In the genomic region with DNA sequence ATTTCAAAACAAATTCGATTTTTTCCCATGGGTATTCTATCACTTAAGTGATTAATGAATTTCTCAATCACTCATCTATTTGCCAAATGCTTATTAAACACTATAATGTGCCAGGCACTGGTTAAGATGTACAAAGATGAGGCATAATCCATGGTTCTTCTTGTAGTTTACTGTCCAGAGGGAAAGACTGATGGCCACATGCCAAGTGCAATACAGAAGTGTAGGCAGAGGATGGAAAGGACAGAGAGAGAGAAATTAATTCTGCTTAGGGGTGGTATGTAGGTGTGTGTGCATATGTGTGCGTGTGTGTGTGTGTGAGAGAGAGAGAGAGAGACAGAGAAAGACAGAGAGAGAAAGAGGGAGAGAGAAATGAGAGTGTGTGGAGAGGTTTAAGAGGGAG, we compare ENCODE assay signal across 20 cellular contexts.
"Had no signal": no experiment of that assay in that cellular context is flagged by ENCODE, and none has a peak within 500 bp of the region (broad histone marks: within the 10 kb centered on the region; RNA-seq: fewer than 3 reads in every experiment).

No MANE protein-coding gene starts in this region.

- H3K4me1 Mint-ChIP-seq: activated CD4-positive, alpha-beta T cell treated with anti-CD3 and anti-CD28 coated beads, Interleukin-2, amount 10 ng/mL, durations not matched to agents 7 days and 5 days had no signal

- H3K9me3 Mint-ChIP-seq: activated CD4-positive, alpha-beta T cell treated with anti-CD3 and anti-CD28 coated beads, Interleukin-2, amount 10 ng/mL, durations not matched to agents 7 days and 5 days; activated naive CD4-positive, alpha-beta T cell treated with anti-CD3 and anti-CD28 coated beads for 36 hours; activated T-cell treated with anti-CD3 and anti-CD28 coated beads, Interleukin-2, amount 50 U/mL, for 24 hours; dendritic cell treated with granulocyte-macrophage colony-stimulating factor and Interleukin-4, amounts not matched to agents 40 ng/mL and 50 ng/mL, for 4 days; stimulated activated naive CD8-positive, alpha-beta T cell treated with anti-CD3 and anti-CD28 coated beads, Interleukin-15, Interleukin-2, amounts not matched to agents 100 ng/mL and 50 ng/mL, for 24 hours had no signal

- DNase-seq: activated CD4-positive, alpha-beta T cell treated with anti-CD3 and anti-CD28 coated beads, Interleukin-2, amount 10 ng/mL, durations not matched to agents 7 days and 5 days; activated CD8-positive, alpha-beta T cell treated with anti-CD3 and anti-CD28 coated beads, Interleukin-2, amount 10 ng/mL, durations not matched to agents 7 days and 5 days; activated naive CD4-positive, alpha-beta T cell treated with anti-CD3 and anti-CD28 coated beads for 36 hours; activated T-cell treated with anti-CD3 and anti-CD28 coated beads, Interleukin-2, amount 50 U/mL, for 24 hours; aorta; brain microvascular endothelial cell; effector memory CD4-positive, alpha-beta T cell; gastrocnemius medialis; head of caudate nucleus; midbrain; transverse colon; uterus had no signal

- H3K9me3 ChIP-seq: esophagus muscularis mucosa, gastrocnemius medialis, suprapubic skin, transverse colon, uterus had no signal

- H3K4me3 Mint-ChIP-seq: activated CD4-positive, alpha-beta T cell treated with anti-CD3 and anti-CD28 coated beads, Interleukin-2, amount 10 ng/mL, durations not matched to agents 7 days and 5 days; activated CD8-positive, alpha-beta T cell treated with anti-CD3 and anti-CD28 coated beads, Interleukin-2, amount 10 ng/mL, durations not matched to agents 7 days and 5 days; activated naive CD4-positive, alpha-beta T cell treated with anti-CD3 and anti-CD28 coated beads for 36 hours; activated T-cell treated with anti-CD3 and anti-CD28 coated beads, Interleukin-2, amount 50 U/mL, for 24 hours; dendritic cell treated with granulocyte-macrophage colony-stimulating factor and Interleukin-4, amounts not matched to agents 40 ng/mL and 50 ng/mL, for 4 days; stimulated activated naive CD8-positive, alpha-beta T cell treated with anti-CD3 and anti-CD28 coated beads, Interleukin-15, Interleukin-2, amounts not matched to agents 100 ng/mL and 50 ng/mL, for 24 hours had no signal

- H3K27ac Mint-ChIP-seq: activated CD4-positive, alpha-beta T cell treated with anti-CD3 and anti-CD28 coated beads, Interleukin-2, amount 10 ng/mL, durations not matched to agents 7 days and 5 days; activated CD8-positive, alpha-beta T cell treated with anti-CD3 and anti-CD28 coated beads, Interleukin-2, amount 10 ng/mL, durations not matched to agents 7 days and 5 days; activated naive CD4-positive, alpha-beta T cell treated with anti-CD3 and anti-CD28 coated beads for 36 hours; activated T-cell treated with anti-CD3 and anti-CD28 coated beads, Interleukin-2, amount 50 U/mL, for 24 hours; dendritic cell treated with granulocyte-macrophage colony-stimulating factor and Interleukin-4, amounts not matched to agents 40 ng/mL and 50 ng/mL, for 4 days; progenitor cell of endocrine pancreas; stimulated activated naive CD8-positive, alpha-beta T cell treated with anti-CD3 and anti-CD28 coated beads, Interleukin-15, Interleukin-2, amounts not matched to agents 100 ng/mL and 50 ng/mL, for 24 hours had no signal

- H3K27ac ChIP-seq: brain microvascular endothelial cell, transverse colon, uterus had no signal

- H3K4me3 ChIP-seq: esophagus muscularis mucosa, gastrocnemius medialis, lung, suprapubic skin, transverse colon, uterus had no signal

- H3K27me3 ChIP-seq: brain microvascular endothelial cell, esophagus muscularis mucosa, gastrocnemius medialis, suprapubic skin, transverse colon, uterus had no signal

- ATAC-seq: activated CD4-positive, CD25-positive, alpha-beta regulatory T cell treated with anti-CD3 and anti-CD28 coated beads, Interleukin-2, amount 50 U/mL, for 24 hours; activated CD8-positive, alpha-beta T cell treated with anti-CD3 and anti-CD28 coated beads, Interleukin-2, amount 10 ng/mL, durations not matched to agents 7 days and 5 days; gastrocnemius medialis; left lobe of liver had no signal

- H3K4me1 ChIP-seq: gastrocnemius medialis, transverse colon, uterus had no signal

- H3K36me3 ChIP-seq: brain microvascular endothelial cell, esophagus muscularis mucosa, gastrocnemius medialis, suprapubic skin, transverse colon, uterus had no signal

- H3K27me3 Mint-ChIP-seq: activated CD4-positive, alpha-beta T cell treated with anti-CD3 and anti-CD28 coated beads, Interleukin-2, amount 10 ng/mL, durations not matched to agents 7 days and 5 days; activated T-cell treated with anti-CD3 and anti-CD28 coated beads, Interleukin-2, amount 50 U/mL, for 24 hours; dendritic cell treated with granulocyte-macrophage colony-stimulating factor and Interleukin-4, amounts not matched to agents 40 ng/mL and 50 ng/mL, for 4 days; progenitor cell of endocrine pancreas; stimulated activated naive CD8-positive, alpha-beta T cell treated with anti-CD3 and anti-CD28 coated beads, Interleukin-15, Interleukin-2, amounts not matched to agents 100 ng/mL and 50 ng/mL, for 24 hours had no signal
